30 cellular contexts compared by ENCODE assay signal in the genomic region with DNA sequence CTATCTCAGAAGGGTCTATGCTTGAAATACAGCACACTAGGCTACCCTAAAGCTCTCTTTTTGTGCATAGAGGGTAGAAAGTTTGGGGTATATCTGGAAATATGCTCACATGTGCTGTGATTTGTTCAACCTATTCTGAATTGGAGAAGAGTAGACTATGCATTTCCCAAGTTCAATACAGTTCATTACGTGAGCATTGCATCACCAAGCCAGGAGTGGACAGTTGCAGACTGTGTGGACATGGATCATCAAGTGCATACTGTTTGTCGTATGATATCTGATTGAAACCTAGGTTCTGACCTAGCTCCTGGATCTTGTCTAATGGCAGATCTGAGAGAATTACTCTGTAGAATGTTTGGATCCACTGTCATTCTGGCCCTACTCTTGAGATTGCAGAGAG.
"Had no signal": no experiment of that assay in that cellular context is flagged by ENCODE, and none has a peak within 500 bp of the region (broad histone marks: within the 10 kb centered on the region; RNA-seq: fewer than 3 reads in every experiment).

No MANE protein-coding gene starts in this region.

- H2AFZ ChIP-seq: neural progenitor cell had no signal

- H3K36me3 ChIP-seq: brain microvascular endothelial cell, lower lobe of right lung, neural progenitor cell, spleen, transverse colon, uterus had no signal

- H3K36me3 Mint-ChIP-seq: immature natural killer cell, natural killer cell, neural progenitor cell had no signal

- H3K9me3 Mint-ChIP-seq: activated CD4-positive, alpha-beta T cell treated with anti-CD3 and anti-CD28 coated beads, Interleukin-2, amount 10 ng/mL, durations not matched to agents 7 days and 5 days; activated CD8-positive, alpha-beta T cell treated with anti-CD3 and anti-CD28 coated beads for 36 hours; activated T-cell treated with anti-CD3 and anti-CD28 coated beads, Interleukin-2, amount 50 U/mL, for 4 hours; activated T-helper 17 cell treated with anti-CD3 and anti-CD28 coated beads, Interleukin-2, amount 50 U/mL, for 72 hours; effector memory CD8-positive, alpha-beta T cell; natural killer cell; neural progenitor cell had no signal

- ATAC-seq: activated CD8-positive, alpha-beta T cell treated with anti-CD3 and anti-CD28 coated beads for 36 hours; activated T-cell treated with anti-CD3 and anti-CD28 coated beads, Interleukin-2, amount 50 U/mL, for 4 hours; activated T-helper 17 cell treated with anti-CD3 and anti-CD28 coated beads, Interleukin-2, amount 50 U/mL, for 72 hours; effector memory CD8-positive, alpha-beta T cell; left lobe of liver; lower lobe of right lung; natural killer cell; right cardiac atrium had no signal

- H3K9me3 ChIP-seq: lower lobe of right lung, spleen, testis, transverse colon, uterus had no signal

- FAIRE-seq: astrocyte, endothelial cell of umbilical vein had no signal

- DNase-seq: activated CD4-positive, alpha-beta T cell treated with anti-CD3 and anti-CD28 coated beads for 1 hour; activated CD4-positive, alpha-beta T cell treated with anti-CD3 and anti-CD28 coated beads, Interleukin-2, amount 10 ng/mL, durations not matched to agents 7 days and 5 days; activated CD8-positive, alpha-beta T cell treated with anti-CD3 and anti-CD28 coated beads for 36 hours; activated gamma-delta T cell treated with Interleukin-2 at 50 U/mL for 16 hours; activated naive CD4-positive, alpha-beta T cell treated with anti-CD3 and anti-CD28 coated beads, Interleukin-2, amount 50 U/mL, for 16 hours; activated T-cell treated with anti-CD3 and anti-CD28 coated beads, Interleukin-2, amount 50 U/mL, for 4 hours; amniotic stem cell; brain microvascular endothelial cell; effector memory CD8-positive, alpha-beta T cell; foreskin fibroblast; head of caudate nucleus; hippocampal formation; immature natural killer cell; kidney glomerular epithelial cell; lower lobe of right lung; mesenchymal stem cell; natural killer cell; occipital lobe; right cardiac atrium; spleen; stimulated activated naive CD4-positive, alpha-beta T cell; testis; transverse colon; uterus had no signal

- H3K27ac Mint-ChIP-seq: activated CD4-positive, alpha-beta T cell treated with anti-CD3 and anti-CD28 coated beads, Interleukin-2, amount 10 ng/mL, durations not matched to agents 7 days and 5 days; activated CD8-positive, alpha-beta T cell treated with anti-CD3 and anti-CD28 coated beads for 36 hours; activated T-helper 17 cell treated with anti-CD3 and anti-CD28 coated beads, Interleukin-2, amount 50 U/mL, for 72 hours; effector memory CD8-positive, alpha-beta T cell; immature natural killer cell; natural killer cell; neural progenitor cell had no signal

- H3K4me3 ChIP-seq: coronary artery, lower lobe of right lung, neural progenitor cell, spleen, testis, transverse colon, uterus had no signal

- H3K27me3 ChIP-seq: brain microvascular endothelial cell, spleen, testis, transverse colon, uterus had no signal

- H3K4me1 ChIP-seq: lower lobe of right lung, spleen, testis, transverse colon, uterus had no signal

- H3K4me1 Mint-ChIP-seq: activated CD4-positive, alpha-beta T cell treated with anti-CD3 and anti-CD28 coated beads, Interleukin-2, amount 10 ng/mL, durations not matched to agents 7 days and 5 days; activated T-helper 17 cell treated with anti-CD3 and anti-CD28 coated beads, Interleukin-2, amount 50 U/mL, for 72 hours; immature natural killer cell; natural killer cell had no signal

- H3K27me3 Mint-ChIP-seq: activated CD8-positive, alpha-beta T cell treated with anti-CD3 and anti-CD28 coated beads for 36 hours had no signal

- H3K4me2 ChIP-seq: neural progenitor cell had no signal

- H3K27ac ChIP-seq: brain microvascular endothelial cell, coronary artery, lower lobe of right lung, neural progenitor cell, spleen, testis, transverse colon, uterus had no signal

- H3K4me3 Mint-ChIP-seq: activated CD4-positive, alpha-beta T cell treated with anti-CD3 and anti-CD28 coated beads, Interleukin-2, amount 10 ng/mL, durations not matched to agents 7 days and 5 days; activated CD8-positive, alpha-beta T cell treated with anti-CD3 and anti-CD28 coated beads for 36 hours; activated T-cell treated with anti-CD3 and anti-CD28 coated beads, Interleukin-2, amount 50 U/mL, for 4 hours; activated T-helper 17 cell treated with anti-CD3 and anti-CD28 coated beads, Interleukin-2, amount 50 U/mL, for 72 hours; effector memory CD8-positive, alpha-beta T cell; immature natural killer cell; natural killer cell; neural progenitor cell had no signal

- H3K9ac ChIP-seq: neural progenitor cell had no signal
